16 cellular contexts compared by ENCODE assay signal in genomic region chr2:30867385-30867784, GRCh38.
DNase-seq lines count a peak whose midpoint lies in the region; ATAC-seq and TF ChIP-seq lines count a peak whose summit lies in the region.
"Had no signal": no experiment of that assay in that cellular context is flagged by ENCODE, and none has a peak within 500 bp of the region (broad histone marks: within the 10 kb centered on the region; RNA-seq: fewer than 3 reads in every experiment).

No MANE protein-coding gene starts in this region.

- CTCF ChIA-PET in OCI-LY7 (lab: Charles Lee; ENCODE audit: unreplicated experiment): no interaction called here
- CTCF ChIA-PET in naive thymus-derived CD4-positive, alpha-beta T cell (lab: Charles Lee): no interaction called here

- 87 to 92% (median 91%) methylated on average over 4 of the region's 4 CpGs for WGBS in heart left ventricle, 4 donors

- H3K4me2 ChIP-seq in BLaER1 treated with 17β-estradiol and CSF1 and Interleukin-3, amounts not matched to agents 10 nM and 100 nM: peak overlapping the region; percentile 71 to 94 (median 90)
- H3K4me2 ChIP-seq in OCI-LY7 (ENCODE audit: low read length): peak overlapping the region; percentile 48
- H3K4me2 ChIP-seq: SK-N-SH had no signal

- H3K9me3 ChIP-seq in BLaER1 treated with 17β-estradiol and CSF1 and Interleukin-3, amounts not matched to agents 10 nM and 100 nM (replicated peaks in 1 of 11): peaks cover 0 to 18% (median 15%) of the 10 kb centered on the region in 11 experiments; a peak in 19 of 22 replicates
- H3K9me3 ChIP-seq in OCI-LY7 (ENCODE audit: low read length) (no peaks in the 10 kb centered on the region), heart left ventricle (no peaks in the 10 kb centered on the region), vagina (no peaks in the 10 kb centered on the region)
- H3K9me3 ChIP-seq in naive thymus-derived CD4-positive, alpha-beta T cell (ENCODE audit: control insufficient read depth in 2 of 3, low read length in 3 of 3): no peaks in the 10 kb centered on the region
- H3K9me3 ChIP-seq: SK-N-SH had no signal

- peaks cover 35 to 84% (median 63%) of the 10 kb centered on the region in 10 experiments for H3K4me1 ChIP-seq in BLaER1 treated with 17β-estradiol and CSF1 and Interleukin-3, amounts not matched to agents 10 nM and 100 nM
- H3K4me1 ChIP-seq in OCI-LY7 (ENCODE audit: insufficient read depth, low read length, poor library complexity, severe bottlenecking) (peaks cover 31% of the 10 kb centered on the region), heart left ventricle (peaks cover 0 to 3% (median 0%) of the 10 kb centered on the region in 12 donors), vagina (no peaks in the 10 kb centered on the region)
- H3K4me1 ChIP-seq in naive thymus-derived CD4-positive, alpha-beta T cell (ENCODE audit: control insufficient read depth in 2 of 2, insufficient read depth in 2 of 2, low read length in 2 of 2): no peaks in the 10 kb centered on the region

- H3K4me3 Mint-ChIP-seq in naive thymus-derived CD4-positive, alpha-beta T cell: no peak overlapping the region
- H3K4me3 Mint-ChIP-seq: T-cell had no signal

- DNase-seq in HL-60 (ENCODE audit: low read depth in 1 of 2, low spot score in 1 of 2) (no peak), OCI-LY7 (ENCODE audit: low spot score) (peak; percentile 20), heart left ventricle (no peak), vagina (ENCODE audit: extremely low spot score in 2 of 2) (no peak)
- DNase-seq in naive thymus-derived CD4-positive, alpha-beta T cell: no peak
- DNase-seq: EL, GOT3, NCI-H1930, NCI-H774, SHP77, SK-N-SH, T-cell had no signal

- H3K36me3 ChIP-seq in BLaER1 treated with 17β-estradiol and CSF1 and Interleukin-3, amounts not matched to agents 10 nM and 100 nM: no peaks in the 10 kb centered on the region
- no peaks in the 10 kb centered on the region for H3K36me3 ChIP-seq in OCI-LY7 (ENCODE audit: insufficient read depth, low read length)
- no peaks in the 10 kb centered on the region for H3K36me3 ChIP-seq in naive thymus-derived CD4-positive, alpha-beta T cell (ENCODE audit: control insufficient read depth in 2 of 3, insufficient read depth in 3 of 3, low read length in 3 of 3)
- no peaks in the 10 kb centered on the region for H3K36me3 ChIP-seq in heart left ventricle
- H3K36me3 ChIP-seq in vagina: no peaks in the 10 kb centered on the region

- H4K20me1 ChIP-seq in BLaER1 treated with 17β-estradiol and CSF1 and Interleukin-3, amounts not matched to agents 10 nM and 100 nM: peaks cover 0 to 7% (median 0%) of the 10 kb centered on the region in 11 experiments; a peak in 4 of 22 replicates
- no peaks in the 10 kb centered on the region for H4K20me1 ChIP-seq in OCI-LY7 (ENCODE audit: insufficient read depth, low read length)

- H3K4me3 ChIP-seq in BLaER1 treated with 17β-estradiol and CSF1 and Interleukin-3, amounts not matched to agents 10 nM and 100 nM: no peak overlapping the region
- H3K4me3 ChIP-seq in HL-60 (replicated peaks; ENCODE audit: insufficient read depth, low read length) (no peak overlapping the region), OCI-LY7 (ENCODE audit: low read depth, low read length, poor library complexity, severe bottlenecking) (peak overlapping the region; percentile 3), heart left ventricle (no peak overlapping the region), vagina (no peak overlapping the region)
- H3K4me3 ChIP-seq in naive thymus-derived CD4-positive, alpha-beta T cell (ENCODE audit: low read length): no peak overlapping the region

- H2AFZ ChIP-seq in OCI-LY7 (ENCODE audit: low read length): peak overlapping the region; percentile 73

- peaks cover 0 to 3% (median 0%) of the 10 kb centered on the region in 11 donors for H3K9me3 Mint-ChIP-seq in naive thymus-derived CD4-positive, alpha-beta T cell
- H3K9me3 Mint-ChIP-seq: T-cell had no signal

- POLR2A ChIA-PET in OCI-LY7 (lab: Charles Lee): interaction anchor here (1.0 kb wide), 1 partner anchor 303 kb away, joined by 3 read pairs; no protein-coding TSS in a partner anchor
- POLR2A ChIA-PET in naive thymus-derived CD4-positive, alpha-beta T cell (lab: Charles Lee): no interaction called here

- H3K27ac ChIP-seq in BLaER1 treated with 17β-estradiol and CSF1 and Interleukin-3, amounts not matched to agents 10 nM and 100 nM: peak overlapping the region in 7 of 11 experiments; percentile 29 to 74 (median 51); a peak in 11 of 22 replicates
- H3K27ac ChIP-seq in HL-60 (replicated peaks): peak overlapping the region; percentile 58
- peak overlapping the region; percentile 17 for H3K27ac ChIP-seq in OCI-LY7 (ENCODE audit: low read depth, low read length, poor library complexity, severe bottlenecking)
- no peak overlapping the region for H3K27ac ChIP-seq in naive thymus-derived CD4-positive, alpha-beta T cell (ENCODE audit: low read depth, low read length)
- H3K27ac ChIP-seq in heart left ventricle: no peak overlapping the region
- H3K27ac ChIP-seq in vagina: no peak overlapping the region
- H3K27ac ChIP-seq: C4-2B had no signal

- peaks cover 10 to 25% (median 17%) of the 10 kb centered on the region in 5 donors for H3K27me3 Mint-ChIP-seq in naive thymus-derived CD4-positive, alpha-beta T cell

- H3K9me2 ChIP-seq in OCI-LY7 (ENCODE audit: insufficient read depth, low read length): no peaks in the 10 kb centered on the region
- H3K9me2 ChIP-seq: SK-N-SH had no signal

- no TSS peak for BruUV-seq in OCI-LY7 (replicated peaks; lab: Mats Ljungman, UMichigan)

- peaks cover 0 to 8% (median 0%) of the 10 kb centered on the region in 11 experiments; a peak in 1 of 22 replicates for H3K27me3 ChIP-seq in BLaER1 treated with 17β-estradiol and CSF1 and Interleukin-3, amounts not matched to agents 10 nM and 100 nM
- no peaks in the 10 kb centered on the region for H3K27me3 ChIP-seq in HL-60 (ENCODE audit: insufficient read depth, poor library complexity, severe bottlenecking)
- no peaks in the 10 kb centered on the region for H3K27me3 ChIP-seq in naive thymus-derived CD4-positive, alpha-beta T cell (ENCODE audit: control insufficient read depth in 2 of 2, insufficient read depth in 2 of 2, low read length in 2 of 2)
- H3K27me3 ChIP-seq in heart left ventricle: no peaks in the 10 kb centered on the region
- no peaks in the 10 kb centered on the region for H3K27me3 ChIP-seq in vagina

- H3K9ac ChIP-seq in BLaER1 treated with 17β-estradiol and CSF1 and Interleukin-3, amounts not matched to agents 10 nM and 100 nM: no peak overlapping the region
- H3K9ac ChIP-seq: SK-N-SH had no signal

- no peak for TF ChIP-seq POLR2A in heart left ventricle (IDR thresholded peaks at IDR 0.05)
- no peak for TF ChIP-seq POLR2A in vagina (IDR thresholded peaks at IDR 0.05)

- ATAC-seq in naive thymus-derived CD4-positive, alpha-beta T cell: peak; percentile 3
- no peak for ATAC-seq in GM18861 (IDR thresholded peaks at IDR 0.05; ENCODE audit: unreplicated experiment)
- ATAC-seq in heart left ventricle: no peak
- ATAC-seq: Panc1, T-cell had no signal

- no peaks in the 10 kb centered on the region for H3K79me2 ChIP-seq in OCI-LY7 (ENCODE audit: insufficient read depth, low read depth, low read length)

- intact Hi-C loops in OCI-LY7 (cut with micrococcal nuclease; ENCODE audit: unreplicated experiment) (loop anchor here (2.0 to 5.0 kb wide), 2 partner anchors 153 to 390 kb away; no protein-coding TSS in a partner anchor), heart left ventricle (cut with DNase I) (loop anchor here in 3 of 10 donors (10.0 kb wide), 2 partner anchors 307 to 467 kb away; no protein-coding TSS in a partner anchor), vagina (cut with DNase I) (no loop called here)
- intact Hi-C loops in naive thymus-derived CD4-positive, alpha-beta T cell (cut with micrococcal nuclease): loop anchor here in 1 of 2 donors (10.0 kb wide), 1 partner anchor 703 kb away; no protein-coding TSS in a partner anchor

- TF ChIP-seq CTCF in HL-60 (IDR thresholded peaks at IDR 0.05; ENCODE audit: insufficient read depth, low read length) (no peak), OCI-LY7 (conservative IDR thresholded peaks at IDR 0.05; ENCODE audit: low read length) (no peak), heart left ventricle (IDR thresholded peaks at IDR 0.05) (no peak), vagina (IDR thresholded peaks at IDR 0.05) (no peak)

- peaks cover 0 to 14% (median 2%) of the 10 kb centered on the region in 7 donors for H3K4me1 Mint-ChIP-seq in naive thymus-derived CD4-positive, alpha-beta T cell

- no peak overlapping the region for H3K27ac Mint-ChIP-seq in naive thymus-derived CD4-positive, alpha-beta T cell
- H3K27ac Mint-ChIP-seq: T-cell had no signal

- no peaks in the 10 kb centered on the region for H3K36me3 Mint-ChIP-seq in naive thymus-derived CD4-positive, alpha-beta T cell
- H3K36me3 Mint-ChIP-seq: T-cell had no signal

Comparison
In these comparisons a context has a peak if more than half of its experiments do, and no peak if none do; other contexts are left out.
1. H3K27ac ChIP-seq: peak in BLaER1 treated with 17β-estradiol and CSF1 and Interleukin-3, amounts not matched to agents 10 nM and 100 nM (7 of 11), HL-60 (single experiment) and OCI-LY7 (single experiment); none in naive thymus-derived CD4-positive, alpha-beta T cell (single experiment), heart left ventricle (0 of 12) and vagina (single experiment).